1 cellular context compared by ENCODE assay signal in genomic region chr3:22748453-22748852, GRCh38.
TF ChIP-seq lines count a peak whose summit lies in the region.

No MANE protein-coding gene starts in this region.

TF ChIP-seq in SK-N-SH, 30 proteins besides CTCF, POLR2A, EP300 and RAD21 (continued from another document):
- TF ChIP-seq ZBTB33 (IDR thresholded peaks at IDR 0.05; ENCODE audit: borderline replicate concordance, low read depth), result no peak
- no peak for TF ChIP-seq RFX5 (IDR thresholded peaks at IDR 0.05; ENCODE audit: low read length)
